Comparison of ENCODE assay signal across 8 cellular contexts in genomic region chr2:60553992-60554648, GRCh38. TPM values are rescaled to one million over a fixed set of nuclear protein-coding genes. Genes with fewer than 3 reads are reported as not detected.
DNase-seq lines count a peak whose midpoint lies in the region; ATAC-seq and TF ChIP-seq lines count a peak whose summit lies in the region.

No MANE protein-coding gene starts in this region.

- peak overlapping the region; percentile 84 for H2AFZ ChIP-seq in KMS-11 (ENCODE audit: low read depth)

- peak; percentile 36 for DNase-seq in activated T-cell treated with anti-CD3 and anti-CD28 coated beads, Interleukin-2, amount 50 U/mL, for 1 hour
- DNase-seq in activated T-cell treated with anti-CD3 and anti-CD28 coated beads for 4 hours (no peak), left cardiac atrium (no peak), prostate gland (ENCODE audit: low spot score) (peak; percentile 53), GM13976 (ENCODE audit: low spot score) (no peak)

- no peak for ATAC-seq in activated T-helper 17 cell treated with anti-CD3 and anti-CD28 coated beads, Interleukin-2, amount 50 U/mL, for 72 hours (replicated peaks)
- ATAC-seq in left cardiac atrium (peak; percentile 5 to 10), GM18867 (IDR thresholded peaks at IDR 0.05; ENCODE audit: unreplicated experiment) (no peak)

- H3K4me1 Mint-ChIP-seq in activated T-helper 17 cell treated with anti-CD3 and anti-CD28 coated beads, Interleukin-2, amount 50 U/mL, for 72 hours: peaks cover 12% of the 10 kb centered on the region

- peaks cover 44% of the 10 kb centered on the region for H3K27me3 Mint-ChIP-seq in activated T-helper 17 cell treated with anti-CD3 and anti-CD28 coated beads, Interleukin-2, amount 50 U/mL, for 72 hours

- H3K9ac ChIP-seq in KMS-11: peak overlapping the region; percentile 94

- peaks cover 23% of the 10 kb centered on the region for H3K79me2 ChIP-seq in KMS-11 (ENCODE audit: insufficient read depth, low read depth)

- H3K36me3 Mint-ChIP-seq in activated T-helper 17 cell treated with anti-CD3 and anti-CD28 coated beads, Interleukin-2, amount 50 U/mL, for 72 hours (ENCODE audit: low read depth): peaks cover 6% of the 10 kb centered on the region

- peak overlapping the region; percentile 74 for H3K4me3 Mint-ChIP-seq in activated T-helper 17 cell treated with anti-CD3 and anti-CD28 coated beads, Interleukin-2, amount 50 U/mL, for 72 hours

- no peaks in the 10 kb centered on the region for H3K9me3 ChIP-seq in prostate gland

- H3K4me2 ChIP-seq in KMS-11: peak overlapping the region; percentile 76

- intact Hi-C loops in left cardiac atrium (cut with DNase I) (loop anchor here in 1 of 2 donors (10.0 kb wide), 1 partner anchor 219 kb away; no protein-coding TSS in a partner anchor), prostate gland (cut with DNase I) (no loop called here)

- peak overlapping the region; percentile 62 for H3K27ac ChIP-seq in KMS-11
- peak overlapping the region; percentile 76 to 82 for H3K27ac ChIP-seq in prostate gland

- TF ChIP-seq CTCF in KMS-11 (conservative IDR thresholded peaks at IDR 0.05; ENCODE audit: low read depth, low read length) (no peak), prostate gland (IDR thresholded peaks at IDR 0.05) (no peak), GM13976 (IDR thresholded peaks at IDR 0.05; ENCODE audit: borderline replicate concordance, control extremely low read depth, extremely low read depth, insufficient read depth, missing control alignments) (no peak)

- peak; percentile 17 for TF ChIP-seq POLR2A in prostate gland (IDR thresholded peaks at IDR 0.05)

- H3K9me3 Mint-ChIP-seq in activated T-helper 17 cell treated with anti-CD3 and anti-CD28 coated beads, Interleukin-2, amount 50 U/mL, for 72 hours: no peaks in the 10 kb centered on the region

- H3K36me3 ChIP-seq in KMS-11 (ENCODE audit: insufficient read depth): no peaks in the 10 kb centered on the region
- H3K36me3 ChIP-seq in prostate gland: no peaks in the 10 kb centered on the region

- under 1% methylated on average over 61 of the region's 61 CpGs for WGBS in prostate gland

- H3K4me3 ChIP-seq in KMS-11 (IDR thresholded peaks at IDR 0.05; ENCODE audit: insufficient read depth, low read depth, low read length): no peak overlapping the region
- peak overlapping the region; percentile 53 to 61 for H3K4me3 ChIP-seq in prostate gland

- H3K27me3 ChIP-seq in KMS-11 (ENCODE audit: insufficient read depth, low read depth): peaks cover 12% of the 10 kb centered on the region; the same call in 1 of the 2 replicates
- peaks cover 4% of the 10 kb centered on the region for H3K27me3 ChIP-seq in prostate gland (replicated peaks; ENCODE audit: insufficient read depth)

- no peaks in the 10 kb centered on the region for H4K20me1 ChIP-seq in KMS-11 (ENCODE audit: insufficient read depth)

- no peak overlapping the region for H3K27ac Mint-ChIP-seq in activated T-helper 17 cell treated with anti-CD3 and anti-CD28 coated beads, Interleukin-2, amount 50 U/mL, for 72 hours

- in situ Hi-C loops in GM13976 (cut with MboI; ENCODE audit: low sequenced_read_pairs, unreplicated experiment): loop anchor here (25.0 kb wide), 2 partner anchors 1242 to 1792 kb away; no protein-coding TSS in a partner anchor

- peaks cover 10% of the 10 kb centered on the region for H3K4me1 ChIP-seq in KMS-11 (ENCODE audit: low read depth, poor library complexity, severe bottlenecking)
- H3K4me1 ChIP-seq in prostate gland (replicated peaks): no peaks in the 10 kb centered on the region

RNA-seq across cellular contexts. Expression of gene BCL11A, which starts 0.7 kb away (rescaled TPM):
- total RNA-seq in activated T-helper 17 cell treated with anti-CD3 and anti-CD28 coated beads, Interleukin-2, amount 50 U/mL, for 72 hours: under 1 TPM in 1 of 2 donors, not detected in 1; 0.90 TPM
- total RNA-seq in left cardiac atrium (1 to 10 TPM; 4.5 to 4.7 TPM), prostate gland (10 to 100 TPM; 14.6 to 22.2 TPM)

Comparison
In these comparisons a context has a peak if more than half of its experiments do, and no peak if none do; other contexts are left out.
1. DNase-seq: peak in activated T-cell treated with anti-CD3 and anti-CD28 coated beads, Interleukin-2, amount 50 U/mL, for 1 hour (single experiment) and prostate gland (single experiment); none in activated T-cell treated with anti-CD3 and anti-CD28 coated beads for 4 hours (single experiment), left cardiac atrium (single experiment) and GM13976 (single experiment).
2. ATAC-seq: peak in left cardiac atrium (2 of 2); none in activated T-helper 17 cell treated with anti-CD3 and anti-CD28 coated beads, Interleukin-2, amount 50 U/mL, for 72 hours (single experiment) and GM18867 (single experiment).